ENCODE assay signal across 29 cellular contexts in the genomic region with DNA sequence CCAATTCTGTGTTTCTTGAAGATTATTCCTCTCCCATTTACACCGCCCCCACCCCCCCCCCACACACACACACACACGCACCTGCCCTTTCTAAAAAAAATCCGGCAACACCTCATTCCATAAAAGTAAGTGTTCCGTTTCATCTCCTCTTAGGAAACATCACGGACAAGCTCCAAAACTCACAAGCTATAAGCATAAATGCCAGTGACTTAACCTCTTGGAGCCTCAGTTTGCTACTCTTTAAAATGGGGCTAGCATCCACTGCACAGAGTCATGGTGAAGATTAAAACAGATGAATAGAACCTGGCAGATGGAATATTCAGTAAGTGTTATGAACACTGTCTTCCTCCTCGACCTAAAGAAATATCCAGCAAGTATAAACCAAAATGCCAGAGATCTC.
"Had no signal": no experiment of that assay in that cellular context is flagged by ENCODE, and none has a peak within 500 bp of the region (broad histone marks: within the 10 kb centered on the region; RNA-seq: fewer than 3 reads in every experiment).

No MANE protein-coding gene starts in this region.

- H3K27ac ChIP-seq: neural progenitor cell, neutrophil, prostate gland, spleen, testis, transverse colon, vagina had no signal

- H3K4me1 ChIP-seq: prostate gland had no signal

- H3K36me3 ChIP-seq: left lung, neural progenitor cell, neutrophil, prostate gland, sigmoid colon, spleen, thyroid gland, transverse colon, upper lobe of left lung, vagina had no signal

- H3K27me3 ChIP-seq: neural progenitor cell, testis, thyroid gland, upper lobe of left lung, vagina had no signal

- H3K4me2 ChIP-seq: neural progenitor cell had no signal

- H2AFZ ChIP-seq: neural progenitor cell had no signal

- DNase-seq: hypothalamus; immature natural killer cell; kidney; left colon; left lung; mesendoderm; naive B cell; natural killer cell; nephron progenitor cell; occipital lobe; retina; right cardiac atrium; sigmoid colon; small intestine; stimulated activated CD4-positive, alpha-beta T cell treated with anti-CD3 and anti-CD28 coated beads, Interleukin-4, amount 100 ng/mL, for 4 hours; stimulated activated CD8-positive, alpha-beta memory T cell treated with anti-CD3 and anti-CD28 coated beads, Interleukin-4, amount 100 ng/mL, for 48 hours; stimulated activated naive CD4-positive, alpha-beta T cell treated with Interleukin-2 at 50 U/mL for 16 hours; stimulated activated naive CD8-positive, alpha-beta T cell treated with anti-CD3 and anti-CD28 coated beads, Interleukin-15, amount 100 ng/mL, for 72 hours; testis; thyroid gland; transverse colon; upper lobe of left lung had no signal

- H3K9ac ChIP-seq: neural progenitor cell had no signal

- ATAC-seq: left colon; left lung; natural killer cell; right cardiac atrium; stimulated activated memory B cell treated with anti-CD40 and anti-IgM and Interleukin-4, amounts not matched to agents 10 μg/mL and 1 μg/mL and 100 μg/mL, for 72 hours; stimulated activated naive CD8-positive, alpha-beta T cell treated with anti-CD3 and anti-CD28 coated beads, Interleukin-15, amount 100 ng/mL, for 72 hours had no signal

- H3K4me3 ChIP-seq: left lung, lung, neural progenitor cell, prostate gland, sigmoid colon, spleen, testis, thyroid gland, transverse colon, upper lobe of left lung, vagina had no signal

- H3K9me3 ChIP-seq: left lung, neutrophil, prostate gland, sigmoid colon, spleen, testis, thyroid gland, transverse colon, upper lobe of left lung, vagina had no signal
